9 cellular contexts compared by ENCODE assay signal in the genomic region with DNA sequence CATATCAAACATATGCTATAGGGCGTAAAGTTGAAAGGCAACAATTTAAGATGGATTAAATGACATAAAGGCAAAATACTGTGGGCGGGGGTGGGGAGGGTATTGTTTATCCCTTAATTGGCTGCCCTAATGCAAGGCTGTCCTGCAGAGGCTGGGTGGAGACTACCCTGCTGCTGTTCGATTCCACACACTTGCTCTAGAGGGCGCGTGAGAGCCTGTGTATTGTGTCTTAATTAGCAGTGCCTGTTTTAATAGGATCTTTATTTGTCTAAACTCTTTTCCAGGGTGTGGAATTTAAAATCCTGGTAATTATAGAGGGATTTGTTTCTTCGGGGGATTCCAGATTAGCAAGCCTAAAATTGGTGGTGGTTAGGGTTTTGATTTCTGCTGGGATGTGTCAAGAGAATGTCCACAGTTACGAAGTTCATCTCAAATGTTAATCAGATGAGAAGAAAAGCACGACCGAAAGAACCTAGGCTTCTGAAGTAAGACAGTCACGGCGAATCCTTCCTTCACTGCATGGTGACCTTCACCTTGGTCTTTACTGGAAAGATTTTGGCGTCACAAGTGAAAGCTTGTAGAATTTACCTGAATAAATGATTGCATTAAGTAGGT.
DNase-seq lines count a peak whose midpoint lies in the region; ATAC-seq and TF ChIP-seq lines count a peak whose summit lies in the region.
"Had no signal": no experiment of that assay in that cellular context is flagged by ENCODE, and none has a peak within 500 bp of the region (broad histone marks: within the 10 kb centered on the region; RNA-seq: fewer than 3 reads in every experiment).

No MANE protein-coding gene starts in this region.

- H3K27ac ChIP-seq in HCT116 (ENCODE audit: low read depth, low read length) (no peak overlapping the region), PC-9 (no peak overlapping the region)

- H3K9me3 ChIP-seq in HCT116 (ENCODE audit: control insufficient read depth in 1 of 2, insufficient read depth in 1 of 2, low read depth in 1 of 2, low read length in 2 of 2) (no peaks in the 10 kb centered on the region), PC-9 (ENCODE audit: insufficient read depth, low read depth) (no peaks in the 10 kb centered on the region)

- RAD21 ChIA-PET in HCT116 (lab: Charles Lee; ENCODE audit: low non-redundant PET in 1 of 2, low total read pairs in 2 of 2, uncharacterized antibody in 2 of 2, unreplicated experiment in 2 of 2), result no interaction called here

- H3K9me3 Mint-ChIP-seq in Calu3 (ENCODE audit: low read depth, unreplicated experiment), result no peaks in the 10 kb centered on the region
- H3K9me3 Mint-ChIP-seq: T-helper 1 cell treated with Interleukin-12 subunit alpha and Interleukin-12 subunit beta and Interleukin-4 antibody, amounts not matched to agents 30 μg/mL and 1 μg/mL, for 36 hours had no signal

- peak; percentile 99 for ATAC-seq in HCT116
- ATAC-seq in GM21723 (IDR thresholded peaks at IDR 0.05; ENCODE audit: unreplicated experiment), result no peak

- H3F3A ChIP-seq in PC-9 (ENCODE audit: insufficient read depth, low read depth), result no peaks in the 10 kb centered on the region

- DNase-seq in Calu3 (peak; percentile 63), HCT116 (ENCODE audit: low read depth, low spot score) (peak; percentile 36), PC-9 (peak; percentile 66 to 69), islet precursor cell (peak; percentile 75), GF-D8 (lab: John Stamatoyannopoulos, UW) (no peak)
- peak; percentile 24 for DNase-seq in activated naive CD8-positive, alpha-beta T cell treated with anti-CD3 and anti-CD28 coated beads, Interleukin-2, amount 50 U/mL, for 16 hours (ENCODE audit: low read depth, low spot score)
- DNase-seq in stimulated activated CD8-positive, alpha-beta memory T cell treated with anti-CD3 and anti-CD28 coated beads, Interleukin-4, amount 100 ng/mL, for 24 hours (ENCODE audit: low read depth), result peak; percentile 8

- no peak overlapping the region for H3K4me3 Mint-ChIP-seq in Calu3 (ENCODE audit: low read depth, unreplicated experiment)
- H3K4me3 Mint-ChIP-seq: T-helper 1 cell treated with Interleukin-12 subunit alpha and Interleukin-12 subunit beta and Interleukin-4 antibody, amounts not matched to agents 30 μg/mL and 1 μg/mL, for 36 hours had no signal

- H3K4me2 ChIP-seq in HCT116 (ENCODE audit: low read length), result no peak overlapping the region
- no peak overlapping the region for H3K4me2 ChIP-seq in PC-9

- intact Hi-C loops in Calu3 (cut with micrococcal nuclease; ENCODE audit: unreplicated experiment) (loop anchor here (1.0 kb wide), 1 partner anchor 50 kb away; no protein-coding TSS in a partner anchor), HCT116 (cut with micrococcal nuclease) (loop anchor here (1.0 kb wide), 1 partner anchor 41 kb away; no protein-coding TSS in a partner anchor), PC-9 (cut with micrococcal nuclease; ENCODE audit: unreplicated experiment) (loop anchor here (1.0 to 10.0 kb wide), 5 partner anchors 40 to 238 kb away; partner anchors contain the start of gene MAP3K20)

- TF ChIP-seq RAD21 in HCT116 (IDR thresholded peaks at IDR 0.05; ENCODE audit: low read depth), result peak; percentile 67

- H3K36me3 ChIP-seq in HCT116 (ENCODE audit: control insufficient read depth in 1 of 2, insufficient read depth in 2 of 2, low read length in 2 of 2), result no peaks in the 10 kb centered on the region
- no peaks in the 10 kb centered on the region for H3K36me3 ChIP-seq in PC-9 (ENCODE audit: low read depth)

- no peak overlapping the region for H3K4me3 ChIP-seq in HCT116 (replicated peaks in 1 of 2; ENCODE audit: low read depth in 1 of 2, low read length in 2 of 2)
- no peak overlapping the region for H3K4me3 ChIP-seq in PC-9

- no peak overlapping the region for H3K9ac ChIP-seq in HCT116 (ENCODE audit: low read length)

- TF ChIP-seq CTCF in Calu3 (IDR thresholded peaks at IDR 0.05; ENCODE audit: unreplicated experiment) (peak; percentile 81), HCT116 (IDR thresholded peaks at IDR 0.05 in 2 of 3, conservative IDR thresholded peaks at IDR 0.05 in 1 of 3; ENCODE audit: borderline replicate concordance in 1 of 3, insufficient read depth in 1 of 3, low read depth in 2 of 3, low read length in 2 of 3) (peak; percentile 54 to 97 (median 88); a peak in 5 of 6 replicates), PC-9 (conservative IDR thresholded peaks at IDR 0.05) (peak; percentile 99)

- H3K9me2 ChIP-seq in HCT116 (ENCODE audit: insufficient read depth) (no peaks in the 10 kb centered on the region), PC-9 (ENCODE audit: insufficient read depth) (no peaks in the 10 kb centered on the region)

- BruUV-seq in Calu3 (replicated peaks; lab: Mats Ljungman, UMichigan) (no TSS peak), HCT116 (replicated peaks; lab: Mats Ljungman, UMichigan) (no TSS peak), PC-9 (replicated peaks; lab: Mats Ljungman, UMichigan) (no TSS peak)

- H3K4me1 Mint-ChIP-seq in Calu3 (ENCODE audit: low read depth, unreplicated experiment), result peaks cover 43% of the 10 kb centered on the region

- H3K79me2 ChIP-seq in HCT116 (ENCODE audit: insufficient read depth, low read length) (no peaks in the 10 kb centered on the region), PC-9 (ENCODE audit: low read depth) (no peaks in the 10 kb centered on the region)

- H4K20me1 ChIP-seq in HCT116 (ENCODE audit: insufficient read depth), result no peaks in the 10 kb centered on the region
- no peaks in the 10 kb centered on the region for H4K20me1 ChIP-seq in PC-9 (ENCODE audit: insufficient read depth)

- H3K4me1 ChIP-seq in HCT116 (ENCODE audit: control insufficient read depth in 1 of 2, insufficient read depth in 2 of 2, low read length in 2 of 2), result peaks cover 0 to 6% of the 10 kb centered on the region in 2 experiments; a peak in 2 of 4 replicates
- peaks cover 30% of the 10 kb centered on the region for H3K4me1 ChIP-seq in PC-9 (replicated peaks; ENCODE audit: insufficient read depth)

- TF ChIP-seq POLR2A in HCT116 (IDR thresholded peaks at IDR 0.05; ENCODE audit: borderline replicate concordance, extremely low read depth, insufficient read depth, insufficient read length), result no peak

- no peak overlapping the region for H3K27ac Mint-ChIP-seq in Calu3 (ENCODE audit: unreplicated experiment)
- H3K27ac Mint-ChIP-seq: T-helper 1 cell treated with Interleukin-12 subunit alpha and Interleukin-12 subunit beta and Interleukin-4 antibody, amounts not matched to agents 30 μg/mL and 1 μg/mL, for 36 hours had no signal

- H2AFZ ChIP-seq in HCT116 (ENCODE audit: low read depth, low read length, poor library complexity, severe bottlenecking) (peak overlapping the region; percentile 55), PC-9 (no peak overlapping the region)

- CTCF ChIA-PET in Calu3 (lab: Charles Lee), result interaction anchor here (0.7 kb wide), 1 partner anchor 392 kb away, joined by 3 read pairs; no protein-coding TSS in a partner anchor
- CTCF ChIA-PET in HCT116 (lab: Charles Lee), result interaction anchor here (1.1 kb wide), 1 partner anchor 12 kb away, joined by 3 read pairs; no protein-coding TSS in a partner anchor
- CTCF ChIA-PET in PC-9 (lab: Charles Lee), result interaction anchor here (0.8 to 1.0 kb wide), 2 partner anchors 50 to 55 kb away, joined by 4 read pairs; no protein-coding TSS in a partner anchor

- no peaks in the 10 kb centered on the region for H3K36me3 Mint-ChIP-seq in Calu3 (ENCODE audit: insufficient read depth, unreplicated experiment)

- H3K27me3 ChIP-seq in HCT116 (ENCODE audit: insufficient read depth, low read length) (no peaks in the 10 kb centered on the region), PC-9 (ENCODE audit: insufficient read depth, low read depth) (no peaks in the 10 kb centered on the region)

- POLR2A ChIA-PET in HCT116 (lab: Charles Lee) (no interaction called here), PC-9 (lab: Charles Lee; ENCODE audit: unreplicated experiment) (no interaction called here)

- no peaks in the 10 kb centered on the region for H3K27me3 Mint-ChIP-seq in Calu3 (ENCODE audit: unreplicated experiment)

TF ChIP-seq in HCT116, 20 proteins besides CTCF, POLR2A, EP300 and RAD21:
- TF ChIP-seq SRF (IDR thresholded peaks at IDR 0.05; ENCODE audit: low read depth), result no peak
- no peak for TF ChIP-seq CEBPB (IDR thresholded peaks at IDR 0.05; ENCODE audit: low read depth)
- no peak for TF ChIP-seq CBX3 (IDR thresholded peaks at IDR 0.05; ENCODE audit: low read depth)
- TF ChIP-seq SIN3A (IDR thresholded peaks at IDR 0.05; ENCODE audit: low read depth), result no peak
- no peak for TF ChIP-seq POLR2AphosphoS5 (IDR thresholded peaks at IDR 0.05; ENCODE audit: low read depth, low read length)
- TF ChIP-seq, protein P1, sequence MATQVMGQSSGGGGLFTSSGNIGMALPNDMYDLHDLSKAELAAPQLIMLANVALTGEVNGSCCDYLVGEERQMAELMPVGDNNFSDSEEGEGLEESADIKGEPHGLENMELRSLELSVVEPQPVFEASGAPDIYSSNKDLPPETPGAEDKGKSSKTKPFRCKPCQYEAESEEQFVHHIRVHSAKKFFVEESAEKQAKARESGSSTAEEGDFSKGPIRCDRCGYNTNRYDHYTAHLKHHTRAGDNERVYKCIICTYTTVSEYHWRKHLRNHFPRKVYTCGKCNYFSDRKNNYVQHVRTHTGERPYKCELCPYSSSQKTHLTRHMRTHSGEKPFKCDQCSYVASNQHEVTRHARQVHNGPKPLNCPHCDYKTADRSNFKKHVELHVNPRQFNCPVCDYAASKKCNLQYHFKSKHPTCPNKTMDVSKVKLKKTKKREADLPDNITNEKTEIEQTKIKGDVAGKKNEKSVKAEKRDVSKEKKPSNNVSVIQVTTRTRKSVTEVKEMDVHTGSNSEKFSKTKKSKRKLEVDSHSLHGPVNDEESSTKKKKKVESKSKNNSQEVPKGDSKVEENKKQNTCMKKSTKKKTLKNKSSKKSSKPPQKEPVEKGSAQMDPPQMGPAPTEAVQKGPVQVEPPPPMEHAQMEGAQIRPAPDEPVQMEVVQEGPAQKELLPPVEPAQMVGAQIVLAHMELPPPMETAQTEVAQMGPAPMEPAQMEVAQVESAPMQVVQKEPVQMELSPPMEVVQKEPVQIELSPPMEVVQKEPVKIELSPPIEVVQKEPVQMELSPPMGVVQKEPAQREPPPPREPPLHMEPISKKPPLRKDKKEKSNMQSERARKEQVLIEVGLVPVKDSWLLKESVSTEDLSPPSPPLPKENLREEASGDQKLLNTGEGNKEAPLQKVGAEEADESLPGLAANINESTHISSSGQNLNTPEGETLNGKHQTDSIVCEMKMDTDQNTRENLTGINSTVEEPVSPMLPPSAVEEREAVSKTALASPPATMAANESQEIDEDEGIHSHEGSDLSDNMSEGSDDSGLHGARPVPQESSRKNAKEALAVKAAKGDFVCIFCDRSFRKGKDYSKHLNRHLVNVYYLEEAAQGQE (IDR thresholded peaks at IDR 0.05; ENCODE audit: low read depth), result no peak
- TF ChIP-seq, protein P2, sequence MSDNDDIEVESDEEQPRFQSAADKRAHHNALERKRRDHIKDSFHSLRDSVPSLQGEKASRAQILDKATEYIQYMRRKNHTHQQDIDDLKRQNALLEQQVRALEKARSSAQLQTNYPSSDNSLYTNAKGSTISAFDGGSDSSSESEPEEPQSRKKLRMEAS (IDR thresholded peaks at IDR 0.05), result no peak
- no peak for TF ChIP-seq EZH2phosphoT487 (IDR thresholded peaks at IDR 0.05; ENCODE audit: borderline replicate concordance)
- TF ChIP-seq JUND (IDR thresholded peaks at IDR 0.05), result no peak
